8 cellular contexts compared by ENCODE assay signal in genomic region chr2:237699870-237700582, GRCh38.
DNase-seq lines count a peak whose midpoint lies in the region; ATAC-seq and TF ChIP-seq lines count a peak whose summit lies in the region.

No MANE protein-coding gene starts in this region.

- TF ChIP-seq POLR2A in uterus (IDR thresholded peaks at IDR 0.05) = no peak
- no peak for TF ChIP-seq POLR2A in ovary (IDR thresholded peaks at IDR 0.05)

- H3K9ac ChIP-seq in mucosa of rectum (ENCODE audit: low read depth in 1 of 2, low read length in 2 of 2) = no peak overlapping the region

- no peaks in the 10 kb centered on the region for H3K27me3 ChIP-seq in right atrium auricular region
- H3K27me3 ChIP-seq in brain microvascular endothelial cell (replicated peaks) = no peaks in the 10 kb centered on the region
- H3K27me3 ChIP-seq in mucosa of rectum (ENCODE audit: control insufficient read depth in 2 of 2, insufficient read depth in 2 of 2, low read length in 2 of 2) = no peaks in the 10 kb centered on the region
- no peaks in the 10 kb centered on the region for H3K27me3 ChIP-seq in uterus
- H3K27me3 ChIP-seq in H7 (ENCODE audit: control insufficient read depth, insufficient read depth, low read length) = no peaks in the 10 kb centered on the region
- no peaks in the 10 kb centered on the region for H3K27me3 ChIP-seq in ovary

- ATAC-seq in Right ventricle myocardium inferior (no peak), GM21390 (IDR thresholded peaks at IDR 0.05; ENCODE audit: unreplicated experiment) (no peak)

- in situ Hi-C loops in brain microvascular endothelial cell (cut with HindIII; ENCODE audit: low pct_ligation_motif_present, low sequenced_read_pairs) = no loop called here

- H3K4me3 ChIP-seq in right atrium auricular region (no peak overlapping the region), brain microvascular endothelial cell (ENCODE audit: low read depth, low read length) (no peak overlapping the region), mucosa of rectum (ENCODE audit: low read length in 2 of 2) (no peak overlapping the region), uterus (no peak overlapping the region), H7 (ENCODE audit: insufficient read depth, low read depth, low read length) (no peak overlapping the region), ovary (no peak overlapping the region)

- DNase-seq in right atrium auricular region (ENCODE audit: low spot score) (no peak), Right ventricle myocardium inferior (ENCODE audit: missing footprints) (no peak), brain microvascular endothelial cell (no peak), uterus (no peak), H7 (no peak), ovary (no peak)

- intact Hi-C loops in Right ventricle myocardium inferior (cut with DNase I) = loop anchor here (5.0 kb wide), 1 partner anchor 68 kb away; no protein-coding TSS in a partner anchor
- intact Hi-C loops in uterus (cut with DNase I; ENCODE audit: low total_unique reads) = no loop called here
- intact Hi-C loops in ovary (cut with DNase I) = no loop called here

- no peak for TF ChIP-seq CTCF in right atrium auricular region (IDR thresholded peaks at IDR 0.05)
- TF ChIP-seq CTCF in brain microvascular endothelial cell (IDR thresholded peaks at IDR 0.05; ENCODE audit: low read depth, low read length, missing control alignments) = no peak
- TF ChIP-seq CTCF in uterus (IDR thresholded peaks at IDR 0.05) = no peak
- TF ChIP-seq CTCF in ovary (IDR thresholded peaks at IDR 0.05) = no peak

- H3K9me3 ChIP-seq in right atrium auricular region = no peaks in the 10 kb centered on the region
- no peaks in the 10 kb centered on the region for H3K9me3 ChIP-seq in mucosa of rectum (ENCODE audit: control insufficient read depth in 2 of 2, low read length in 2 of 2)
- no peaks in the 10 kb centered on the region for H3K9me3 ChIP-seq in uterus
- no peaks in the 10 kb centered on the region for H3K9me3 ChIP-seq in ovary

- no peaks in the 10 kb centered on the region for H3K36me3 ChIP-seq in right atrium auricular region
- no peaks in the 10 kb centered on the region for H3K36me3 ChIP-seq in brain microvascular endothelial cell (replicated peaks)
- H3K36me3 ChIP-seq in mucosa of rectum (ENCODE audit: control insufficient read depth in 2 of 2, insufficient read depth in 2 of 2, low read length in 2 of 2) = no peaks in the 10 kb centered on the region
- H3K36me3 ChIP-seq in uterus = no peaks in the 10 kb centered on the region
- no peaks in the 10 kb centered on the region for H3K36me3 ChIP-seq in H7 (replicated peaks; ENCODE audit: control insufficient read depth, insufficient read depth, low read length)
- H3K36me3 ChIP-seq in ovary = no peaks in the 10 kb centered on the region

- peak overlapping the region; percentile 80 to 84 for H3K27ac ChIP-seq in right atrium auricular region
- H3K27ac ChIP-seq in brain microvascular endothelial cell = peak overlapping the region; percentile 96
- peak overlapping the region; percentile 12 to 64 for H3K27ac ChIP-seq in mucosa of rectum (ENCODE audit: low read depth in 2 of 2, low read length in 2 of 2)
- H3K27ac ChIP-seq in uterus = peak overlapping the region; percentile 94 to 98
- H3K27ac ChIP-seq in ovary = no peak overlapping the region

- H3K4me1 ChIP-seq in right atrium auricular region = peaks cover 4 to 99% of the 10 kb centered on the region in 2 donors
- H3K4me1 ChIP-seq in mucosa of rectum (ENCODE audit: control insufficient read depth in 2 of 2, insufficient read depth in 2 of 2, low read length in 2 of 2) = peaks cover 73 to 87% of the 10 kb centered on the region in 2 donors
- H3K4me1 ChIP-seq in uterus = peaks cover 30 to 65% of the 10 kb centered on the region in 2 donors
- peaks cover 23% of the 10 kb centered on the region for H3K4me1 ChIP-seq in ovary (ENCODE audit: insufficient read depth)

- WGBS in ovary, 3 donors = 88 to 93% (median 91%) methylated on average over 21 of the region's 21 CpGs

- no peak for TF ChIP-seq EP300 in ovary (IDR thresholded peaks at IDR 0.05)

Comparison
In these comparisons a context has a peak if more than half of its experiments do, and no peak if none do; other contexts are left out.
1. H3K27ac ChIP-seq: peak in right atrium auricular region (2 of 2), brain microvascular endothelial cell (single experiment), mucosa of rectum (2 of 2) and uterus (2 of 2); none in ovary (0 of 2).